26 cellular contexts compared by ENCODE assay signal in genomic region chr6:9799582-9799981, GRCh38.
"Had no signal": no experiment of that assay in that cellular context is flagged by ENCODE, and none has a peak within 500 bp of the region (broad histone marks: within the 10 kb centered on the region; RNA-seq: fewer than 3 reads in every experiment).

No MANE protein-coding gene starts in this region.

- H3K27me3 ChIP-seq: brain microvascular endothelial cell, gastroesophageal sphincter, uterus had no signal

- H3K4me1 ChIP-seq: gastroesophageal sphincter, uterus had no signal

- H3K4me3 ChIP-seq: coronary artery, dorsolateral prefrontal cortex, gastroesophageal sphincter, mucosa of descending colon, thoracic aorta, uterus had no signal

- H3K27ac ChIP-seq: brain microvascular endothelial cell, coronary artery, dorsolateral prefrontal cortex, gastroesophageal sphincter, thoracic aorta, uterus had no signal

- H3K36me3 ChIP-seq: brain microvascular endothelial cell, gastroesophageal sphincter, thoracic aorta, uterus had no signal

- H3K9me3 ChIP-seq: gastroesophageal sphincter, mucosa of descending colon, thoracic aorta, uterus had no signal

- ATAC-seq: activated T-cell treated with anti-CD3 and anti-CD28 coated beads, Interleukin-2, amount 50 U/mL, for 4 hours; activated T-helper 17 cell treated with anti-CD3 and anti-CD28 coated beads, Interleukin-2, amount 50 U/mL, for 72 hours; effector memory CD8-positive, alpha-beta T cell; gastroesophageal sphincter; left cardiac atrium; left ventricle myocardium superior; mucosa of descending colon; natural killer cell treated with Interleukin-12 subunit alpha and Interleukin-12 subunit beta and Interleukin-15 and Interleukin-18, amount 100 ng/mL, for 72 hours; right cardiac atrium; WTC11 had no signal

- DNase-seq: activated CD4-positive, alpha-beta memory T cell treated with anti-CD3 and anti-CD28 coated beads, Interleukin-2, amount 10 ng/mL, durations not matched to agents 7 days and 5 days; activated CD4-positive, alpha-beta T cell treated with anti-CD3 and anti-CD28 coated beads for 1 hour; activated CD4-positive, alpha-beta T cell treated with anti-CD3 and anti-CD28 coated beads, Interleukin-2, amount 10 ng/mL, durations not matched to agents 7 days and 5 days; activated gamma-delta T cell treated with Interleukin-2 at 50 U/mL for 16 hours; activated naive CD4-positive, alpha-beta T cell treated with anti-CD3 and anti-CD28 coated beads, Interleukin-2, amount 50 U/mL, for 16 hours; activated T-cell treated with anti-CD3 and anti-CD28 coated beads, Interleukin-2, amount 50 U/mL, for 4 hours; amniotic stem cell; brain microvascular endothelial cell; dorsolateral prefrontal cortex; effector memory CD8-positive, alpha-beta T cell; erythroblast; hippocampal formation; left cardiac atrium; left ventricle myocardium superior; mucosa of descending colon; right cardiac atrium; stimulated activated CD4-positive, alpha-beta T cell treated with anti-CD3 and anti-CD28 coated beads, Interleukin-15, amount 100 ng/mL, for 24 hours; stimulated activated CD4-positive, alpha-beta T cell treated with anti-CD3 and anti-CD28 coated beads, Interleukin-2, amount 100 ng/mL, for 24 hours; stimulated activated naive CD4-positive, alpha-beta T cell; uterus had no signal
